In the genomic region with DNA sequence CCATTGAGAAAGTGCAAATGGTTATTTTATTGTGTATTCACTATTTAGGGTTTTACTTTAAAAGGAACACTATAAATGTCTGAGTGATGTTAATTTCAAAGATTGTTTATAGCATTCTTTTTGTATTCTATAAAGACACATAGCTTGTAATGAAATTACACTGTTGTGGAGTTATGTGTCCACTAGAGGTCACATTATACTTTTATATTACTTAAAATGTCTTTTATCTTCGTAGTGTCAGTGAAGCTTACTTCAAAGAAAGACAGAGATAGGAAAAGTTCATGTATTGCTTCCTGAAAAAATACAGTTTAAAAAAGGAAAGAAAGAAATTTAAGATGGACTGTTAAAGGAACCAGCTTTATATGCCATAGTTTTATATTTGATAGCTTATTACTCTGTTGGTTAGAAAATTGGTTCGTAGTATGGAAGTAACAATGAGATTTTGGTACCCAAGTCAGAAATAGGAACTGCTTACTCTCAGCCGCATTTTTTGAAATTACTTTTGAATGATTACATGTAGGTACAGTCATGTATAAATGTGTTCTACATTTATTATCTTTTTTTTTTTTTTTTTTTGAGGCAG, we compare ENCODE assay signal across 8 cellular contexts. TPM values are rescaled to one million over a fixed set of nuclear protein-coding genes. Genes with fewer than 3 reads are reported as not detected.
DNase-seq lines count a peak whose midpoint lies in the region; ATAC-seq and TF ChIP-seq lines count a peak whose summit lies in the region.

No MANE protein-coding gene starts in this region.

- no peak for TF ChIP-seq POLR2A in esophagus muscularis mucosa (IDR thresholded peaks at IDR 0.05; ENCODE audit: low read depth)

- H3K4me2 ChIP-seq in PC-3 (ENCODE audit: low read length) (no peak overlapping the region), smooth muscle cell (peak overlapping the region; percentile 54)

- POLR2A ChIA-PET in PC-3 (lab: Charles Lee; ENCODE audit: unreplicated experiment): interaction anchor here (0.6 to 0.9 kb wide), 3 partner anchors 107 to 245 kb away, joined by 3 to 5 read pairs (median 4); no protein-coding TSS in a partner anchor

- TF ChIP-seq CTCF in AG09309 (IDR thresholded peaks at IDR 0.05; ENCODE audit: control insufficient read depth, insufficient read depth, low read depth, low read length, missing control alignments) (peak; percentile 34), PC-3 (conservative IDR thresholded peaks at IDR 0.05; ENCODE audit: low read depth, low read length) (peak; percentile 76), esophagus muscularis mucosa (IDR thresholded peaks at IDR 0.05) (peak; percentile 33 to 54 (median 50)), smooth muscle cell (IDR thresholded peaks at IDR 0.05; ENCODE audit: borderline replicate concordance, insufficient read depth, poor library complexity, severe bottlenecking) (peak; percentile 55)

- no TSS peak for BruUV-seq in PC-3 (replicated peaks; lab: Mats Ljungman, UMichigan)

- no peak for TF ChIP-seq EP300 in esophagus muscularis mucosa (IDR thresholded peaks at IDR 0.05)

- H3K79me2 ChIP-seq in PC-3 (ENCODE audit: low read length): no peaks in the 10 kb centered on the region
- H3K79me2 ChIP-seq in smooth muscle cell (ENCODE audit: low read depth): no peaks in the 10 kb centered on the region

- CTCF ChIA-PET in PC-3 (lab: Charles Lee): interaction anchor here (0.6 to 1.8 kb wide), 10 partner anchors 22 to 233 kb away, joined by 3 to 56 read pairs (median 6); a partner anchor contains a TSS

- H3K9ac ChIP-seq in PC-3 (ENCODE audit: low read length): no peak overlapping the region
- no peak overlapping the region for H3K9ac ChIP-seq in smooth muscle cell (ENCODE audit: low read depth)

- H3K4me1 ChIP-seq in PC-3 (ENCODE audit: insufficient read depth, low read length): no peaks in the 10 kb centered on the region
- peaks cover 0 to 3% (median 0%) of the 10 kb centered on the region in 4 donors for H3K4me1 ChIP-seq in esophagus muscularis mucosa
- no peaks in the 10 kb centered on the region for H3K4me1 ChIP-seq in smooth muscle cell (ENCODE audit: low read depth)

- H2AFZ ChIP-seq in PC-3 (ENCODE audit: low read length): no peak overlapping the region
- H2AFZ ChIP-seq in smooth muscle cell (ENCODE audit: low read depth): peak overlapping the region; percentile 27

- H3K4me3 ChIP-seq in AG09309 (ENCODE audit: control insufficient read depth, low read depth, low read length) (no peak overlapping the region), PC-3 (ENCODE audit: low read length) (no peak overlapping the region), esophagus muscularis mucosa (no peak overlapping the region), smooth muscle cell (no peak overlapping the region)

- no peaks in the 10 kb centered on the region for H3K9me2 ChIP-seq in PC-3 (replicated peaks; ENCODE audit: low read length)

- H3K27me3 ChIP-seq in PC-3 (ENCODE audit: low read length) (no peaks in the 10 kb centered on the region), esophagus muscularis mucosa (no peaks in the 10 kb centered on the region), smooth muscle cell (ENCODE audit: low read depth) (no peaks in the 10 kb centered on the region)

- no peaks in the 10 kb centered on the region for H3K36me3 ChIP-seq in PC-3 (ENCODE audit: low read depth, low read length)
- H3K36me3 ChIP-seq in esophagus muscularis mucosa: no peaks in the 10 kb centered on the region
- no peaks in the 10 kb centered on the region for H3K36me3 ChIP-seq in smooth muscle cell (ENCODE audit: low read depth)

- no peaks in the 10 kb centered on the region for H4K20me1 ChIP-seq in PC-3 (ENCODE audit: low read length)
- no peaks in the 10 kb centered on the region for H4K20me1 ChIP-seq in smooth muscle cell (ENCODE audit: low read depth)

- intact Hi-C loops in PC-3 (cut with micrococcal nuclease): loop anchor here (1.0 to 2.0 kb wide), 4 partner anchors 21 to 227 kb away; a partner anchor contains a TSS
- intact Hi-C loops in esophagus muscularis mucosa (cut with DNase I): no loop called here

- DNase-seq in AG09309 (ENCODE audit: low read depth) (no peak), PC-3 (peak; percentile 65), esophagus muscularis mucosa (ENCODE audit: extremely low spot score) (no peak), smooth muscle cell (lab: John Stamatoyannopoulos, UW; ENCODE audit: unreplicated experiment) (no peak), T1000 (lab: John Stamatoyannopoulos, UW) (no peak)

- H3K9me3 ChIP-seq in PC-3 (ENCODE audit: low read length) (no peaks in the 10 kb centered on the region), esophagus muscularis mucosa (no peaks in the 10 kb centered on the region), smooth muscle cell (replicated peaks; ENCODE audit: low read depth) (no peaks in the 10 kb centered on the region)

- WGBS in esophagus muscularis mucosa: 49% methylated on average over 3 of the region's 3 CpGs
- WGBS in smooth muscle cell (ENCODE audit: low lambda C conversion rate): 76% methylated on average over 3 of the region's 3 CpGs

- H3K27ac ChIP-seq in PC-3 (ENCODE audit: low read length) (no peak overlapping the region), esophagus muscularis mucosa (replicated peaks in 1 of 4) (no peak overlapping the region), smooth muscle cell (ENCODE audit: low read depth) (no peak overlapping the region)

- ATAC-seq in GM18861 (IDR thresholded peaks at IDR 0.05; ENCODE audit: unreplicated experiment) (peak; percentile 49), PC-3 (peak; percentile 64), GM21423 (IDR thresholded peaks at IDR 0.05; ENCODE audit: unreplicated experiment) (no peak), GM21786 (IDR thresholded peaks at IDR 0.05; ENCODE audit: unreplicated experiment) (no peak)

- H3F3A ChIP-seq in PC-3 (ENCODE audit: low read length, unreplicated experiment): no peaks in the 10 kb centered on the region
- no peaks in the 10 kb centered on the region for H3F3A ChIP-seq in smooth muscle cell (ENCODE audit: low read depth)

RNA-seq across cellular contexts. Expression of a gene that starts 20.5 kb away (rescaled TPM):
- total RNA-seq in PC-3 (2014; rRNA removed) (0.69 and 2.4 TPM in 2 replicates), esophagus muscularis mucosa (10 to 100 TPM in 3 of 4 donors, 1 to 10 TPM in 1; 7.6 to 12.1 (median 10.9) TPM), smooth muscle cell (8.0 and 9.2 TPM in 2 replicates)
- polyA plus RNA-seq in smooth muscle cell: 2.6 and 3.4 TPM in 2 replicates

RNA-seq across cellular contexts. Expression of a gene that starts 20.8 kb away (rescaled TPM):
- total RNA-seq in PC-3 (2014; rRNA removed): 0.52 and 0.91 TPM in 2 replicates
- under 1 TPM; 0.33 to 0.83 (median 0.59) TPM for total RNA-seq in esophagus muscularis mucosa
- total RNA-seq in smooth muscle cell: 0.81 and 1.5 TPM in 2 replicates
- polyA plus RNA-seq in smooth muscle cell: 0.42 and 0.61 TPM in 2 replicates

Comparison
In these comparisons a context has a peak if more than half of its experiments do, and no peak if none do; other contexts are left out.
1. ATAC-seq: peak in GM18861 (single experiment) and PC-3 (single experiment); none in GM21423 (single experiment) and GM21786 (single experiment).
2. Peak in every context shown above with its lines, with median percentiles within 50 percentile points of each other: CTCF ChIP-seq.